Comparison of ENCODE assay signal across 1 cellular context in genomic region chr6:71404145-71404966, GRCh38.
TF ChIP-seq lines count a peak whose summit lies in the region.

No MANE protein-coding gene starts in this region.

TF ChIP-seq in HCT116, 20 proteins besides CTCF, POLR2A, EP300 and RAD21 (continued from another document):
- TF ChIP-seq, protein P1, sequence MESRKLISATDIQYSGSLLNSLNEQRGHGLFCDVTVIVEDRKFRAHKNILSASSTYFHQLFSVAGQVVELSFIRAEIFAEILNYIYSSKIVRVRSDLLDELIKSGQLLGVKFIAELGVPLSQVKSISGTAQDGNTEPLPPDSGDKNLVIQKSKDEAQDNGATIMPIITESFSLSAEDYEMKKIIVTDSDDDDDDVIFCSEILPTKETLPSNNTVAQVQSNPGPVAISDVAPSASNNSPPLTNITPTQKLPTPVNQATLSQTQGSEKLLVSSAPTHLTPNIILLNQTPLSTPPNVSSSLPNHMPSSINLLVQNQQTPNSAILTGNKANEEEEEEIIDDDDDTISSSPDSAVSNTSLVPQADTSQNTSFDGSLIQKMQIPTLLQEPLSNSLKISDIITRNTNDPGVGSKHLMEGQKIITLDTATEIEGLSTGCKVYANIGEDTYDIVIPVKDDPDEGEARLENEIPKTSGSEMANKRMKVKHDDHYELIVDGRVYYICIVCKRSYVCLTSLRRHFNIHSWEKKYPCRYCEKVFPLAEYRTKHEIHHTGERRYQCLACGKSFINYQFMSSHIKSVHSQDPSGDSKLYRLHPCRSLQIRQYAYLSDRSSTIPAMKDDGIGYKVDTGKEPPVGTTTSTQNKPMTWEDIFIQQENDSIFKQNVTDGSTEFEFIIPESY (IDR thresholded peaks at IDR 0.05; ENCODE audit: extremely low read depth, insufficient replicate concordance, low read length): no peak
- peak; percentile 43; the same call in 1 of the 2 replicates for TF ChIP-seq FOSL1 (IDR thresholded peaks at IDR 0.05; ENCODE audit: low read depth)
- no peak for TF ChIP-seq ELF1 (IDR thresholded peaks at IDR 0.05; ENCODE audit: borderline replicate concordance, low read depth)
- 0 out of 2 replicates have a peak, but pooled peaks have one; percentile 12 for TF ChIP-seq CEBPB (IDR thresholded peaks at IDR 0.05; ENCODE audit: low read depth)
TF ChIP-seq in HCT116: peak in this region for 2.
